In the genomic region with DNA sequence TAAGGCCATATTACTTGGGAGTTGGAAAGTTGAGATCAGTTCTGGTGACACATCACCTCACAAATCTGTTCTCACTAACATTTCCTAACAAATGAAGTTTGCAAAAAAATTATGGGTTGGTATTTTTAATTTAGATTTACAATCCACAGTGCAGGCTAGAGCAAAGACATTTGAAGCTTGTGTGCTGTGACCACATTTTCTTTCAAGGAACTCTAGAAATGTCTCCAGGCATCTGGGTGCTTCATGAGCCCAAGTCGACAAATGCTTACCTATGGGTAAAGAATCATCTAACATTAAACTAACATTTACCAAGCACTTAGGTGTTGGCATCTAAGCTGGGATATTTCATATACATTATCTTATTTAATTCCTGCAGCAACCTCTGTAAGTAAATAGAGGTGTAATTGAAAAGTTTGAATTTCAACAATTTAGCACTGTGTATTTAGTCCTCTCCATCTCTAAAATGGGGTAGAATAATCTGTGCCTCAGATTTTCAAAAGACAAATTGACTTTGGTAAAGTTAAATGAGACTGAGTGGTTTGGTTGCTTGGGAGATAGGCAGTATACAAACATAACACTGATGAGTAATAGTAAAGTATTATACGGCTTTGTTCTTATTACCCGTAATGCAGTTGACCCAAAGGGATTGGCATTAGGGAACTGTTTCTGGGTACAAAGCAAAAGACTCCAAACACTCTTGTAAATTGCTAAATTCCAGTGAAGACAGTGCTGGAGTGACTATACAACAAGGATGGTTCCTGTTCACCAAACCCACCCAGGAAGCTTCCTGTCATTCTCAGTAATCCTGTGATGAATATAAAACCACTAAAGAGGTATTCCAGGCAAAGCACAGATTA, we compare ENCODE assay signal across 16 cellular contexts.
DNase-seq lines count a peak whose midpoint lies in the region; ATAC-seq and TF ChIP-seq lines count a peak whose summit lies in the region.
"Had no signal": no experiment of that assay in that cellular context is flagged by ENCODE, and none has a peak within 500 bp of the region (broad histone marks: within the 10 kb centered on the region; RNA-seq: fewer than 3 reads in every experiment).

No MANE protein-coding gene starts in this region.

- peak; percentile 39 for ATAC-seq in left colon
- no peak for ATAC-seq in HG02678 (IDR thresholded peaks at IDR 0.05; ENCODE audit: unreplicated experiment)
- no peak for ATAC-seq in GM18517 (IDR thresholded peaks at IDR 0.05; ENCODE audit: unreplicated experiment)
- no peak for ATAC-seq in HG03354 (IDR thresholded peaks at IDR 0.05; ENCODE audit: poor library complexity, severe bottlenecking, unreplicated experiment)

- DNase-seq in AG09309 (ENCODE audit: low read depth) (peak; percentile 33), HT-29 (ENCODE audit: low spot score) (peak; percentile 28), amniotic epithelial cell (ENCODE audit: low read depth) (peak; percentile 46), left colon (no peak), lower leg skin (ENCODE audit: low spot score in 2 of 2) (no peak)
- DNase-seq: activated T-cell treated with anti-CD3 and anti-CD28 coated beads, Interleukin-2, amount 50 U/mL, for 24 hours; anterior cingulate cortex; effector CD8-positive, alpha-beta T cell; islet precursor cell; naive B cell; NCI-H187; retina had no signal

- WGBS in lower leg skin, 2 donors = 47 to 57% methylated on average over 3 of the region's 3 CpGs

- no peak for TF ChIP-seq CTCF in AG09309 (IDR thresholded peaks at IDR 0.05; ENCODE audit: control insufficient read depth, insufficient read depth, low read depth, low read length, missing control alignments)
- TF ChIP-seq CTCF in lower leg skin (IDR thresholded peaks at IDR 0.05) = no peak

- TF ChIP-seq POLR2A in lower leg skin (IDR thresholded peaks at IDR 0.05) = no peak

- intact Hi-C loops in left colon (cut with DNase I, micrococcal nuclease) = no loop called here
- intact Hi-C loops in lower leg skin (cut with DNase I; ENCODE audit: low total_unique reads) = no loop called here

- H3K4me3 ChIP-seq in AG09309 (ENCODE audit: control insufficient read depth, low read depth, low read length) (no peak overlapping the region), lower leg skin (ENCODE audit: low read depth, poor library complexity, severe bottlenecking) (no peak overlapping the region)
- H3K4me3 ChIP-seq: BLaER1 had no signal

Comparison
In these comparisons a context has a peak if more than half of its experiments do, and no peak if none do; other contexts are left out.
1. DNase-seq: peak in AG09309 (single experiment), HT-29 (single experiment) and amniotic epithelial cell (single experiment); none in left colon (0 of 2) and lower leg skin (0 of 2).